Comparison of ENCODE assay signal across 12 cellular contexts in the genomic region with DNA sequence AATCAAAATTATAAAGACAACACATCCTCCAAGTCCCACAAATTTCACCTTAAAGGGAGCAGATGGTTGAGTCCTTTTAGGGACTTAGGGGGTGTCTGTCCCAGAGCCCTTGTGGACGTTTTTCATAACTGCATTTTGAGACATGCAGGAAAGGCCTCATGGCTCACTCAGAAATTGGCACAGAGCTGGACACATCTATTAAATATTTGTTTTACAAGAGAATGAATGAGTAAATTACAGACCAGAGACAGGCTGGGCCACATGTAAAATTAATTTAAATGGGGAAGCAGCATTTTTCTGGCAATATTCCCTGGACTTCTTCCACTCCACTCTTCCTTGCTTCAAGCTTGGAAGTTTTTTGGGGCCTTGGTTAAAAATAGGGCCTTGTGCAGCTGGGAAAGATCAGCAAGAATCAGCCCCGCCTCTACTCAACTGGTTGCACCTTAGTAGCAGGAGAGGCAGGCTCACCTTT. TPM values are rescaled to one million over a fixed set of nuclear protein-coding genes. Genes with fewer than 3 reads are reported as not detected.
DNase-seq lines count a peak whose midpoint lies in the region; FAIRE-seq and TF ChIP-seq lines count a peak whose summit lies in the region.
"Had no signal": no experiment of that assay in that cellular context is flagged by ENCODE, and none has a peak within 500 bp of the region (broad histone marks: within the 10 kb centered on the region; RNA-seq: fewer than 3 reads in every experiment).

No MANE protein-coding gene starts in this region.

- H3K4me3 ChIP-seq in fibroblast of pulmonary artery (replicated peaks; ENCODE audit: low read depth, low read length), result no peak overlapping the region
- no peak overlapping the region for H3K4me3 ChIP-seq in stomach smooth muscle (ENCODE audit: low read length in 2 of 2)
- H3K4me3 ChIP-seq in small intestine (ENCODE audit: low read depth in 1 of 2, low read length in 2 of 2), result no peak overlapping the region
- no peak overlapping the region for H3K4me3 ChIP-seq in HAP-1

- H3K9ac ChIP-seq in stomach smooth muscle (ENCODE audit: low read length in 2 of 2), result no peak overlapping the region

- H3K4me1 ChIP-seq in stomach smooth muscle (ENCODE audit: control insufficient read depth, insufficient read depth, low read length) (peaks cover 24% of the 10 kb centered on the region), small intestine (ENCODE audit: control insufficient read depth in 2 of 2, insufficient read depth in 1 of 2, low read depth in 1 of 2, low read length in 1 of 2) (no peaks in the 10 kb centered on the region), HAP-1 (peaks cover 18% of the 10 kb centered on the region)

- H3K27ac ChIP-seq in stomach smooth muscle (ENCODE audit: low read length) (peak overlapping the region; percentile 31), small intestine (ENCODE audit: low read depth in 1 of 2, low read length in 1 of 2) (no peak overlapping the region)

- TF ChIP-seq CTCF in fibroblast of pulmonary artery (IDR thresholded peaks at IDR 0.05; ENCODE audit: low read length, missing control alignments), result peak; percentile 23

- no peak for FAIRE-seq in small intestine (lab: Jason Lieb, UNC)
- FAIRE-seq: GM18507 had no signal

- peak; percentile 6 for DNase-seq in DMS153 treated with DMSO at 0.1 percent for 48 hours (lab: John Stamatoyannopoulos, UW; ENCODE audit: unreplicated experiment)
- no peak for DNase-seq in DMS153 (lab: John Stamatoyannopoulos, UW)
- peak; percentile 42 to 77 for DNase-seq in NCI-H446 (lab: John Stamatoyannopoulos, UW)
- DNase-seq in fibroblast of pulmonary artery (ENCODE audit: low read depth), result no peak
- DNase-seq in small intestine, result no peak
- DNase-seq in HAP-1 (ENCODE audit: low spot score in 2 of 2), result no peak
- no peak for DNase-seq in activated naive CD4-positive, alpha-beta T cell (lab: John Stamatoyannopoulos, UW)
- DNase-seq: 8988T; naive thymus-derived CD8-positive, alpha-beta T cell; OCI-M1 had no signal

- H3K27me3 ChIP-seq in stomach smooth muscle (ENCODE audit: control insufficient read depth in 1 of 2, insufficient read depth in 2 of 2, low read length in 2 of 2) (no peaks in the 10 kb centered on the region), small intestine (ENCODE audit: control insufficient read depth in 2 of 2, insufficient read depth in 2 of 2, low read length in 2 of 2) (no peaks in the 10 kb centered on the region), HAP-1 (ENCODE audit: low read depth) (no peaks in the 10 kb centered on the region)

- H3K9me3 ChIP-seq in stomach smooth muscle (ENCODE audit: control insufficient read depth in 2 of 2, low read length in 2 of 2) (no peaks in the 10 kb centered on the region), small intestine (ENCODE audit: control insufficient read depth, low read depth) (no peaks in the 10 kb centered on the region), HAP-1 (no peaks in the 10 kb centered on the region)

- 41 to 61% (median 41%) methylated on average over 2 of the region's 2 CpGs for WGBS in small intestine, 3 donors

- in situ Hi-C loops in HAP-1 (cut with MboI; ENCODE audit: low sequenced_read_pairs), result no loop called here

- H3K36me3 ChIP-seq in stomach smooth muscle (ENCODE audit: control insufficient read depth in 2 of 2, insufficient read depth in 2 of 2, low read length in 2 of 2), result peaks cover 23 to 32% of the 10 kb centered on the region in 2 donors
- peaks cover 0 to 7% of the 10 kb centered on the region in 2 donors for H3K36me3 ChIP-seq in small intestine (ENCODE audit: control insufficient read depth in 2 of 2, insufficient read depth in 2 of 2, low read length in 2 of 2)
- peaks cover 33% of the 10 kb centered on the region for H3K36me3 ChIP-seq in HAP-1 (replicated peaks)

RNA-seq across cellular contexts. Expression of a gene that starts 20.0 kb away (rescaled TPM):
- polyA plus RNA-seq in small intestine, result 100 to 1,000 TPM in 1 of 3 donors, 10 to 100 TPM in 2; 15.9 to 124 (median 19.5) TPM

Comparison
In these comparisons a context has a peak if more than half of its experiments do, and no peak if none do; other contexts are left out.
1. DNase-seq: peak in DMS153 treated with DMSO at 0.1 percent for 48 hours (single experiment) and NCI-H446 (2 of 2); none in DMS153 (single experiment), fibroblast of pulmonary artery (single experiment), small intestine (single experiment), HAP-1 (0 of 2) and activated naive CD4-positive, alpha-beta T cell (0 of 4).